ENCODE assay signal across 8 cellular contexts in genomic region chr15:39921274-39921638, GRCh38. TPM values are rescaled to one million over a fixed set of nuclear protein-coding genes. Genes with fewer than 3 reads are reported as not detected.
DNase-seq lines count a peak whose midpoint lies in the region; ATAC-seq and TF ChIP-seq lines count a peak whose summit lies in the region.

No MANE protein-coding gene starts in this region.

- H3K9me3 ChIP-seq in CD8-positive, alpha-beta T cell (ENCODE audit: low read length) = no peaks in the 10 kb centered on the region
- H3K9me3 ChIP-seq in OCI-LY3 (ENCODE audit: insufficient read depth, low read length) (no peaks in the 10 kb centered on the region), neutrophil (no peaks in the 10 kb centered on the region)

- peak overlapping the region; percentile 41 for H3K27ac Mint-ChIP-seq in CD8-positive, alpha-beta T cell
- no peak overlapping the region for H3K27ac Mint-ChIP-seq in endothelial cell (ENCODE audit: unreplicated experiment)

- peak overlapping the region; percentile 87 for H3K4me3 Mint-ChIP-seq in CD8-positive, alpha-beta T cell
- H3K4me3 Mint-ChIP-seq in endothelial cell (ENCODE audit: unreplicated experiment) = peak overlapping the region; percentile 90

- H2AFZ ChIP-seq in OCI-LY3 (ENCODE audit: low read depth, low read length) = peak overlapping the region; percentile 92

- H3K9me3 Mint-ChIP-seq in CD8-positive, alpha-beta T cell = peaks cover 3% of the 10 kb centered on the region
- H3K9me3 Mint-ChIP-seq in endothelial cell (ENCODE audit: unreplicated experiment) = no peaks in the 10 kb centered on the region

- peaks cover 13% of the 10 kb centered on the region for H3K4me1 Mint-ChIP-seq in CD8-positive, alpha-beta T cell (ENCODE audit: low read depth)
- H3K4me1 Mint-ChIP-seq in endothelial cell (ENCODE audit: unreplicated experiment) = peaks cover 5% of the 10 kb centered on the region

- no peak for ATAC-seq in CD8-positive, alpha-beta T cell
- ATAC-seq in HG02938 (IDR thresholded peaks at IDR 0.05; ENCODE audit: unreplicated experiment) = no peak
- no peak for ATAC-seq in activated CD4-positive, CD25-positive, alpha-beta regulatory T cell treated with anti-CD3 and anti-CD28 coated beads, Interleukin-2, amount 50 U/mL, for 24 hours

- H3K27me3 Mint-ChIP-seq in CD8-positive, alpha-beta T cell (ENCODE audit: low read depth) = peaks cover 19% of the 10 kb centered on the region
- H3K27me3 Mint-ChIP-seq in endothelial cell (ENCODE audit: unreplicated experiment) = peaks cover 7% of the 10 kb centered on the region

- no peaks in the 10 kb centered on the region for H3K36me3 Mint-ChIP-seq in CD8-positive, alpha-beta T cell
- no peaks in the 10 kb centered on the region for H3K36me3 Mint-ChIP-seq in endothelial cell (ENCODE audit: low read depth, unreplicated experiment)

- POLR2A ChIA-PET in CD8-positive, alpha-beta T cell (lab: Charles Lee) = interaction anchor here (0.9 to 1.1 kb wide), 2 partner anchors 13 to 14 kb away, joined by 3 to 4 read pairs; partner anchors contain the start of gene EIF2AK4

- CTCF ChIA-PET in CD8-positive, alpha-beta T cell (lab: Charles Lee) = no interaction called here

- DNase-seq in CD8-positive, alpha-beta T cell = no peak
- DNase-seq in endothelial cell (ENCODE audit: low spot score) (no peak), cerebellar nuclear complex (lab: John Stamatoyannopoulos, UW) (no peak)
- no peak for DNase-seq in effector CD8-positive, alpha-beta T cell (lab: John Stamatoyannopoulos, UW)

- H3K4me3 ChIP-seq in CD8-positive, alpha-beta T cell (ENCODE audit: low read depth, low read length) = peak overlapping the region; percentile 69
- peak overlapping the region; percentile 92 for H3K4me3 ChIP-seq in OCI-LY3 (ENCODE audit: low read length)
- H3K4me3 ChIP-seq in neutrophil (ENCODE audit: low read depth in 1 of 2, low read length in 1 of 2) = peak overlapping the region; percentile 64 to 84

- H3K27me3 ChIP-seq in CD8-positive, alpha-beta T cell (ENCODE audit: insufficient read depth, low read length) = peaks cover 7% of the 10 kb centered on the region
- H3K27me3 ChIP-seq in OCI-LY3 (ENCODE audit: low read depth, low read length) (no peaks in the 10 kb centered on the region), neutrophil (peaks cover 70% of the 10 kb centered on the region)

- peak overlapping the region; percentile 98 for H3K4me2 ChIP-seq in OCI-LY3 (ENCODE audit: low read length)

- intact Hi-C loops in CD8-positive, alpha-beta T cell (cut with DNase I, micrococcal nuclease) = loop anchor here (1.0 to 5.0 kb wide), 3 partner anchors 11 to 139 kb away; partner anchors contain the start of genes EIF2AK4 (in 1 of the 2) and FSIP1 (in 1 of the 2)

- no peaks in the 10 kb centered on the region for H3K79me2 ChIP-seq in OCI-LY3 (ENCODE audit: low read length)

- peak overlapping the region; percentile 87 for H3K9ac ChIP-seq in OCI-LY3 (ENCODE audit: low read length)

- H3K4me1 ChIP-seq in CD8-positive, alpha-beta T cell (ENCODE audit: insufficient read depth, low read length) = peaks cover 19% of the 10 kb centered on the region
- peaks cover 21% of the 10 kb centered on the region for H3K4me1 ChIP-seq in OCI-LY3 (ENCODE audit: low read length)
- H3K4me1 ChIP-seq in neutrophil (ENCODE audit: control insufficient read depth in 1 of 2, insufficient read depth in 1 of 2, low read depth in 1 of 2, low read length in 1 of 2) = peaks cover 15 to 24% of the 10 kb centered on the region in 2 experiments

- H3K36me3 ChIP-seq in CD8-positive, alpha-beta T cell (ENCODE audit: insufficient read depth, low read length) = no peaks in the 10 kb centered on the region
- H3K36me3 ChIP-seq in OCI-LY3 (replicated peaks; ENCODE audit: low read depth, low read length) (no peaks in the 10 kb centered on the region), neutrophil (no peaks in the 10 kb centered on the region)

- H3K27ac ChIP-seq in CD8-positive, alpha-beta T cell (ENCODE audit: low read depth, low read length) = peak overlapping the region; percentile 23
- peak overlapping the region; percentile 48 for H3K27ac ChIP-seq in OCI-LY3 (ENCODE audit: low read length)
- no peak overlapping the region for H3K27ac ChIP-seq in neutrophil

- TF ChIP-seq CTCF in CD8-positive, alpha-beta T cell (IDR thresholded peaks at IDR 0.05) = no peak
- TF ChIP-seq CTCF in OCI-LY3 (IDR thresholded peaks at IDR 0.05; ENCODE audit: low read depth, low read length) = no peak
- no peak for TF ChIP-seq CTCF in endothelial cell (IDR thresholded peaks at IDR 0.05; ENCODE audit: unreplicated experiment)
- TF ChIP-seq CTCF in neutrophil (IDR thresholded peaks at IDR 0.05) = no peak

- no peaks in the 10 kb centered on the region for H4K20me1 ChIP-seq in OCI-LY3 (ENCODE audit: insufficient read depth, low read length)

RNA-seq across cellular contexts. Expression of gene GPR176, which starts 1.2 kb away (rescaled TPM):
- under 1 TPM in 1 of 2 experiments, not detected in 1; 0.14 TPM for total RNA-seq in CD8-positive, alpha-beta T cell
- total RNA-seq in endothelial cell (ENCODE audit: unreplicated experiment) = 2.4 TPM

RNA-seq across cellular contexts. Expression of gene EIF2AK4, which starts 12.7 kb away (rescaled TPM):
- total RNA-seq in CD8-positive, alpha-beta T cell = 1 to 10 TPM; 7.8 to 9.9 TPM
- 42.0 TPM for total RNA-seq in endothelial cell (ENCODE audit: unreplicated experiment)
